ENCODE assay signal across 8 cellular contexts in the genomic region with DNA sequence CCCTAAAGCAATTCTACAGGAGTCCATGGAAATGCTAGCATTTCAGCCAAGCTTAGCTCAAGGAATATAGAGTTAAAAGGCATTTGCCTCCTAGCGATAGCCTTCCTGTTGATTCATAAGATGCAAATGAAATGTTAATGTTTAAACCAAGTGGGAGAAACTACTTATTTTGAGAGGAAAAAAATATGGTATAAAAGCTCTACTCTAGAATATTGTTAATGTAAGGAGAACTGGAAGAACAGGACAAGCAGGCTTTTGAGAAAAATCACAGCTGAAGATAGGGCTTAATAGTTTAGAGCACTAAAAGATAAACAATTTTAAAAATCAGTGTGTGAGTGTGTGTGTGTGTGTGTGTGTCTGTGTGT. TPM values are rescaled to one million over a fixed set of nuclear protein-coding genes. Genes with fewer than 3 reads are reported as not detected.
DNase-seq lines count a peak whose midpoint lies in the region; ATAC-seq and TF ChIP-seq lines count a peak whose summit lies in the region.

No MANE protein-coding gene starts in this region.

- no peaks in the 10 kb centered on the region for H3K27me3 ChIP-seq in hepatocyte

- peaks cover 12% of the 10 kb centered on the region for H3K79me2 ChIP-seq in hepatocyte

- POLR2A ChIA-PET in HEK293 (lab: Yijun Ruan, JAX): interaction anchor here (1.0 kb wide), 1 partner anchor 111 kb away, joined by 3 read pairs; no protein-coding TSS in a partner anchor
- POLR2A ChIA-PET in activated CD8-positive, alpha-beta T cell treated with anti-CD3 and anti-CD28 coated beads, Interleukin-2, amount 10 ng/mL, durations not matched to agents 7 days and 5 days (lab: Charles Lee): no interaction called here

- peak overlapping the region; percentile 15 for H2AFZ ChIP-seq in hepatocyte

- H3K4me1 ChIP-seq in HEK293 (ENCODE audit: control insufficient read depth, insufficient read depth, low read length) (no peaks in the 10 kb centered on the region), hepatocyte (ENCODE audit: insufficient read depth) (no peaks in the 10 kb centered on the region)

- H3K4me3 ChIP-seq in HEK293 (ENCODE audit: low read depth, low read length) (peak overlapping the region; percentile 80; the same call in 1 of the 2 replicates), hepatocyte (peak overlapping the region; percentile 40)

- H3K27me3 Mint-ChIP-seq in activated CD8-positive, alpha-beta T cell treated with anti-CD3 and anti-CD28 coated beads, Interleukin-2, amount 10 ng/mL, durations not matched to agents 7 days and 5 days (ENCODE audit: low read depth): peaks cover 34% of the 10 kb centered on the region

- CTCF ChIA-PET in HEK293 (lab: Yijun Ruan, JAX): interaction anchor here (1.3 kb wide), 1 partner anchor 15 kb away, joined by 3 read pairs; no protein-coding TSS in a partner anchor
- CTCF ChIA-PET in activated CD8-positive, alpha-beta T cell treated with anti-CD3 and anti-CD28 coated beads, Interleukin-2, amount 10 ng/mL, durations not matched to agents 7 days and 5 days (lab: Charles Lee): interaction anchor here (1.0 kb wide), 1 partner anchor 153 kb away, joined by 3 read pairs; no protein-coding TSS in a partner anchor

- H3K9me2 ChIP-seq in hepatocyte (replicated peaks; ENCODE audit: insufficient read depth): no peaks in the 10 kb centered on the region

- DNase-seq in activated CD8-positive, alpha-beta T cell treated with anti-CD3 and anti-CD28 coated beads, Interleukin-2, amount 10 ng/mL, durations not matched to agents 7 days and 5 days: no peak
- DNase-seq in hepatocyte (ENCODE audit: low spot score) (no peak), HCEC 1CT (no peak), NK-92 (lab: John Stamatoyannopoulos, UW; ENCODE audit: unreplicated experiment) (no peak)
- DNase-seq in stimulated activated effector memory CD8-positive, alpha-beta T cell treated with anti-CD3 and anti-CD28 coated beads, Interleukin-12 subunit alpha, Interleukin-12 subunit beta, amount 100 ng/mL, for 72 hours (ENCODE audit: low spot score in 2 of 2): no peak

- WGBS in hepatocyte (ENCODE audit: low lambda C conversion rate, missing lambda C conversion rate): 0% methylated on average over 1 of the region's 1 CpG

- no peaks in the 10 kb centered on the region for H3K9me3 Mint-ChIP-seq in activated CD8-positive, alpha-beta T cell treated with anti-CD3 and anti-CD28 coated beads, Interleukin-2, amount 10 ng/mL, durations not matched to agents 7 days and 5 days (ENCODE audit: insufficient read depth)
- no peaks in the 10 kb centered on the region for H3K9me3 Mint-ChIP-seq in stimulated activated effector memory CD8-positive, alpha-beta T cell treated with anti-CD3 and anti-CD28 coated beads, Interleukin-12 subunit alpha, Interleukin-12 subunit beta, amount 100 ng/mL, for 72 hours

- H3K4me1 Mint-ChIP-seq in activated CD8-positive, alpha-beta T cell treated with anti-CD3 and anti-CD28 coated beads, Interleukin-2, amount 10 ng/mL, durations not matched to agents 7 days and 5 days (ENCODE audit: low read depth): peaks cover 32% of the 10 kb centered on the region
- H3K4me1 Mint-ChIP-seq in stimulated activated effector memory CD8-positive, alpha-beta T cell treated with anti-CD3 and anti-CD28 coated beads, Interleukin-12 subunit alpha, Interleukin-12 subunit beta, amount 100 ng/mL, for 72 hours: peaks cover 32% of the 10 kb centered on the region

- H3K27ac ChIP-seq in HEK293 (ENCODE audit: extremely low read depth, low read depth, low read length) (no peak overlapping the region), hepatocyte (peak overlapping the region; percentile 6)

- peak overlapping the region; percentile 84 for H3K4me2 ChIP-seq in hepatocyte

- no peaks in the 10 kb centered on the region for H3K36me3 Mint-ChIP-seq in activated CD8-positive, alpha-beta T cell treated with anti-CD3 and anti-CD28 coated beads, Interleukin-2, amount 10 ng/mL, durations not matched to agents 7 days and 5 days (ENCODE audit: low read depth)
- H3K36me3 Mint-ChIP-seq in stimulated activated effector memory CD8-positive, alpha-beta T cell treated with anti-CD3 and anti-CD28 coated beads, Interleukin-12 subunit alpha, Interleukin-12 subunit beta, amount 100 ng/mL, for 72 hours: peaks cover 15% of the 10 kb centered on the region

- H3K4me3 Mint-ChIP-seq in activated CD8-positive, alpha-beta T cell treated with anti-CD3 and anti-CD28 coated beads, Interleukin-2, amount 10 ng/mL, durations not matched to agents 7 days and 5 days: peak overlapping the region; percentile 23
- H3K4me3 Mint-ChIP-seq in stimulated activated effector memory CD8-positive, alpha-beta T cell treated with anti-CD3 and anti-CD28 coated beads, Interleukin-12 subunit alpha, Interleukin-12 subunit beta, amount 100 ng/mL, for 72 hours: peak overlapping the region; percentile 91

- no peaks in the 10 kb centered on the region for H4K20me1 ChIP-seq in hepatocyte (ENCODE audit: insufficient read depth, poor library complexity, severe bottlenecking)

- H3K36me3 ChIP-seq in HEK293 (ENCODE audit: control insufficient read depth in 2 of 2, insufficient read depth in 1 of 2, low read length in 2 of 2) (no peaks in the 10 kb centered on the region), hepatocyte (replicated peaks; ENCODE audit: insufficient read depth, low read depth) (no peaks in the 10 kb centered on the region)

- no peak overlapping the region for H3K27ac Mint-ChIP-seq in activated CD8-positive, alpha-beta T cell treated with anti-CD3 and anti-CD28 coated beads, Interleukin-2, amount 10 ng/mL, durations not matched to agents 7 days and 5 days
- no peak overlapping the region for H3K27ac Mint-ChIP-seq in stimulated activated effector memory CD8-positive, alpha-beta T cell treated with anti-CD3 and anti-CD28 coated beads, Interleukin-12 subunit alpha, Interleukin-12 subunit beta, amount 100 ng/mL, for 72 hours

- TF ChIP-seq CTCF in HEK293 (tag by site-specific recombination; IDR thresholded peaks at IDR 0.05) (no peak), hepatocyte (IDR thresholded peaks at IDR 0.05; ENCODE audit: poor library complexity) (no peak)

- ATAC-seq in activated CD8-positive, alpha-beta T cell treated with anti-CD3 and anti-CD28 coated beads, Interleukin-2, amount 10 ng/mL, durations not matched to agents 7 days and 5 days: no peak
- ATAC-seq in stimulated activated effector memory CD8-positive, alpha-beta T cell treated with anti-CD3 and anti-CD28 coated beads, Interleukin-12 subunit alpha, Interleukin-12 subunit beta, amount 100 ng/mL, for 72 hours: no peak
- ATAC-seq in GM21737 (IDR thresholded peaks at IDR 0.05; ENCODE audit: unreplicated experiment) (no peak), HG03520 (IDR thresholded peaks at IDR 0.05; ENCODE audit: unreplicated experiment) (no peak)

- H3K9me3 ChIP-seq in HEK293 (ENCODE audit: control insufficient read depth, insufficient read depth, low read depth, low read length) (no peaks in the 10 kb centered on the region), hepatocyte (ENCODE audit: low read depth) (no peaks in the 10 kb centered on the region)

TF ChIP-seq in HEK293, 187 proteins besides CTCF, POLR2A, EP300 and RAD21:
- TF ChIP-seq, protein P1, sequence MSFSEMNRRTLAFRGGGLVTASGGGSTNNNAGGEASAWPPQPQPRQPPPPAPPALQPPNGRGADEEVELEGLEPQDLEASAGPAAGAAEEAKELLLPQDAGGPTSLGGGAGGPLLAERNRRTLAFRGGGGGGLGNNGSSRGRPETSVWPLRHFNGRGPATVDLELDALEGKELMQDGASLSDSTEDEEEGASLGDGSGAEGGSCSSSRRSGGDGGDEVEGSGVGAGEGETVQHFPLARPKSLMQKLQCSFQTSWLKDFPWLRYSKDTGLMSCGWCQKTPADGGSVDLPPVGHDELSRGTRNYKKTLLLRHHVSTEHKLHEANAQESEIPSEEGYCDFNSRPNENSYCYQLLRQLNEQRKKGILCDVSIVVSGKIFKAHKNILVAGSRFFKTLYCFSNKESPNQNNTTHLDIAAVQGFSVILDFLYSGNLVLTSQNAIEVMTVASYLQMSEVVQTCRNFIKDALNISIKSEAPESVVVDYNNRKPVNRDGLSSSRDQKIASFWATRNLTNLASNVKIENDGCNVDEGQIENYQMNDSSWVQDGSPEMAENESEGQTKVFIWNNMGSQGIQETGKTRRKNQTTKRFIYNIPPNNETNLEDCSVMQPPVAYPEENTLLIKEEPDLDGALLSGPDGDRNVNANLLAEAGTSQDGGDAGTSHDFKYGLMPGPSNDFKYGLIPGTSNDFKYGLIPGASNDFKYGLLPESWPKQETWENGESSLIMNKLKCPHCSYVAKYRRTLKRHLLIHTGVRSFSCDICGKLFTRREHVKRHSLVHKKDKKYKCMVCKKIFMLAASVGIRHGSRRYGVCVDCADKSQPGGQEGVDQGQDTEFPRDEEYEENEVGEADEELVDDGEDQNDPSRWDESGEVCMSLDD (tag by site-specific recombination; IDR thresholded peaks at IDR 0.05): no peak
- TF ChIP-seq GFI1B (tag by site-specific recombination; IDR thresholded peaks at IDR 0.05): 0 out of 2 replicates have a peak, but pooled peaks have one; percentile 22

RNA-seq across cellular contexts. Expression of a gene that starts 1.6 kb away (rescaled TPM):
- 1 to 10 TPM; 5.1 to 5.4 TPM for total RNA-seq in activated CD8-positive, alpha-beta T cell treated with anti-CD3 and anti-CD28 coated beads, Interleukin-2, amount 10 ng/mL, durations not matched to agents 7 days and 5 days
- total RNA-seq in hepatocyte: 132 and 134 TPM in 2 replicates
- polyA plus RNA-seq in hepatocyte: 55.9 and 58.0 TPM in 2 replicates

Comparison
In these comparisons a context has a peak if more than half of its experiments do, and no peak if none do; other contexts are left out.
1. RNA of a gene that starts 1.6 kb away (total RNA-seq): 132 to 134 TPM in hepatocyte; 5.1 to 5.4 TPM in activated CD8-positive, alpha-beta T cell treated with anti-CD3 and anti-CD28 coated beads, Interleukin-2, amount 10 ng/mL, durations not matched to agents 7 days and 5 days; every median in the first group is over 10 times any median in the second.